Comparison of ENCODE assay signal across 24 cellular contexts in the genomic region with DNA sequence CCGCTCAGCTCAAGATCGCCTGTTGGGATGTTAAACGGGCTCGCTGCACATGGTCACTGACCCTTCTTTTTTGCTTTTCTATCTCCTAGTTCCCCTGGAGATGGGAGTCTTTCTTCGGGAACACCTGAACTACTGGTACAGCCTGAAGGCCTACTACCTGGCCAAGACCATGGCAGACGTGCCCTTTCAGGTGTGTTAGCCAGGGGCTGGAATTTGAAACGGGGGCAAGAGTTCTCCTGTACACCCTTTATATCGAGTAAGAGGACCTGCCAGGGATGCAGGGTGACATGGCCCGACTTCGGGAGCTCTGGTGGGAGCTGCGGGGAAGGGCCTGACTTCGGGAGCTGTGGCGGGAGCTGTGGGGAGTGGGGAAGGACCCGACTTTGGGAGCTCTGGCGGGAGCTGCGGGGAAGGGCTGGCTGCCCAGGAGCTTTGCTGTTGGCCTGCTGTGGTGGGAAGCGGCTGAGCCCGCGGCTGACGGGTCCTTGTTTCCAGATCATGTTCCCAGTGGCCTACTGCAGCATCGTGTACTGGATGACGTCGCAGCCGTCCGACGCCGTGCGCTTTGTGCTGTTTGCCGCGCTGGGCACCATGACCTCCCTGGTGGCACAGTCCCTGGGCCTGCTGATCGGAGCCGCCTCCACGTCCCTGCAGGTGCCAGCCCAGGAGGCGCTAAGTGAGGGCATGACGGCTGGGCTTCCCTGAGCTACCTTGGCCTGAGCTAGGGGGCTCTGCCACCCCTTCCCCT. TPM values are rescaled to one million over a fixed set of nuclear protein-coding genes. Genes with fewer than 3 reads are reported as not detected.
"Had no signal": no experiment of that assay in that cellular context is flagged by ENCODE, and none has a peak within 500 bp of the region (broad histone marks: within the 10 kb centered on the region; RNA-seq: fewer than 3 reads in every experiment).

No MANE protein-coding gene starts in this region.

- H3K27ac Mint-ChIP-seq: progenitor cell of endocrine pancreas had no signal

- H3K4me1 ChIP-seq: ascending aorta, breast epithelium, right atrium auricular region, suprapubic skin had no signal

- H3K9me3 Mint-ChIP-seq: activated T-cell treated with anti-CD3 and anti-CD28 coated beads, Interleukin-2, amount 50 U/mL, for 4 hours had no signal

- H3K27me3 ChIP-seq: ascending aorta, breast epithelium, right atrium auricular region, suprapubic skin had no signal

- H3K27ac ChIP-seq: ascending aorta, breast epithelium, epithelial cell of prostate, right atrium auricular region, SK-N-MC, skin epidermis, suprapubic skin had no signal

- ATAC-seq: activated T-cell treated with anti-CD3 and anti-CD28 coated beads, Interleukin-2, amount 50 U/mL, for 4 hours; left cardiac atrium had no signal

- H3K4me3 Mint-ChIP-seq: activated T-cell treated with anti-CD3 and anti-CD28 coated beads, Interleukin-2, amount 50 U/mL, for 4 hours had no signal

- H3K9me3 ChIP-seq: ascending aorta, breast epithelium, right atrium auricular region, suprapubic skin had no signal

- H3K36me3 ChIP-seq: ascending aorta had no signal

- DNase-seq: activated CD4-positive, alpha-beta T cell treated with anti-CD3 and anti-CD28 coated beads for 1 hour; activated CD4-positive, alpha-beta T cell treated with anti-CD3 and anti-CD28 coated beads, Interleukin-2, amount 50 U/mL, for 48 hours; activated effector memory CD4-positive, alpha-beta T cell treated with anti-CD3 and anti-CD28 coated beads, Interleukin-2, amount 50 U/mL, for 16 hours; activated T-cell treated with anti-CD3 and anti-CD28 coated beads, Interleukin-2, amount 50 U/mL, for 4 hours; cerebellar nuclear complex; head of caudate nucleus; left cardiac atrium; midbrain; nucleus accumbens; stimulated activated CD4-positive, alpha-beta T cell treated with anti-CD3 and anti-CD28 coated beads, Interleukin-15, amount 100 ng/mL, for 24 hours; stimulated activated CD4-positive, alpha-beta T cell treated with anti-CD3 and anti-CD28 coated beads, Interleukin-4, amount 100 ng/mL, for 24 hours; stimulated activated naive CD4-positive, alpha-beta T cell treated with Interleukin-2 at 50 U/mL for 16 hours; T-helper 9 cell had no signal

- H3K4me3 ChIP-seq: ascending aorta, breast epithelium, right atrium auricular region, SK-N-MC, skin epidermis, suprapubic skin had no signal

RNA-seq across cellular contexts. Expression of gene TFF3, which starts 24.0 kb away (rescaled TPM):
- total RNA-seq: ascending aorta, frontal cortex had no signal

RNA-seq across cellular contexts. Expression of gene TFF2, which starts 59.6 kb away (rescaled TPM):
- total RNA-seq: activated T-cell treated with anti-CD3 and anti-CD28 coated beads, Interleukin-2, amount 50 U/mL, for 4 hours; ascending aorta; breast epithelium; dermis microvascular lymphatic vessel endothelial cell; frontal cortex; left cardiac atrium; lung microvascular endothelial cell; progenitor cell of endocrine pancreas; right atrium auricular region; suprapubic skin had no signal
